ENCODE assay signal across 15 cellular contexts in genomic region chr12:65567820-65568219, GRCh38.
"Had no signal": no experiment of that assay in that cellular context is flagged by ENCODE, and none has a peak within 500 bp of the region (broad histone marks: within the 10 kb centered on the region; RNA-seq: fewer than 3 reads in every experiment).

No MANE protein-coding gene starts in this region.

- H3K4me1 ChIP-seq: left lung, vagina had no signal

- H3K27ac ChIP-seq: dorsolateral prefrontal cortex, hepatocyte, left lung, tibial nerve, vagina had no signal

- DNase-seq: activated CD4-positive, alpha-beta T cell treated with anti-CD3 and anti-CD28 coated beads, Interleukin-2, amount 50 U/mL, for 1 hour; activated CD4-positive, CD25-positive, alpha-beta regulatory T cell; activated CD8-positive, alpha-beta memory T cell treated with anti-CD3 and anti-CD28 coated beads for 24 hours; activated gamma-delta T cell treated with Interleukin-2 at 50 U/mL for 16 hours; activated naive CD8-positive, alpha-beta T cell treated with anti-CD3 and anti-CD28 coated beads for 36 hours; dorsolateral prefrontal cortex; left lung; posterior cingulate gyrus had no signal

- H3K36me3 ChIP-seq: left lung, tibial nerve, vagina had no signal

- H3K9me3 Mint-ChIP-seq: activated naive CD8-positive, alpha-beta T cell treated with anti-CD3 and anti-CD28 coated beads for 36 hours; natural killer cell treated with Interleukin-12 subunit alpha and Interleukin-12 subunit beta and Interleukin-15 and Interleukin-18, amount 100 ng/mL, for 72 hours had no signal

- FAIRE-seq: TTC549 had no signal

- H3K4me3 Mint-ChIP-seq: activated naive CD8-positive, alpha-beta T cell treated with anti-CD3 and anti-CD28 coated beads for 36 hours; brain; natural killer cell treated with Interleukin-12 subunit alpha and Interleukin-12 subunit beta and Interleukin-15 and Interleukin-18, amount 100 ng/mL, for 72 hours; stimulated activated effector memory CD8-positive, alpha-beta T cell treated with anti-CD3 and anti-CD28 coated beads, Interleukin-12 subunit alpha, Interleukin-12 subunit beta, amount 100 ng/mL, for 72 hours had no signal

- H3K4me1 Mint-ChIP-seq: activated naive CD8-positive, alpha-beta T cell treated with anti-CD3 and anti-CD28 coated beads for 36 hours; stimulated activated effector memory CD8-positive, alpha-beta T cell treated with anti-CD3 and anti-CD28 coated beads, Interleukin-12 subunit alpha, Interleukin-12 subunit beta, amount 100 ng/mL, for 72 hours had no signal

- H3K9me3 ChIP-seq: left lung, tibial nerve, vagina had no signal

- H3K4me3 ChIP-seq: dorsolateral prefrontal cortex, hepatocyte, left lung, tibial nerve, vagina had no signal

- H3K27me3 ChIP-seq: hepatocyte, tibial nerve, vagina had no signal

- H3K79me2 ChIP-seq: hepatocyte had no signal

- H3K36me3 Mint-ChIP-seq: activated naive CD8-positive, alpha-beta T cell treated with anti-CD3 and anti-CD28 coated beads for 36 hours; brain; natural killer cell treated with Interleukin-12 subunit alpha and Interleukin-12 subunit beta and Interleukin-15 and Interleukin-18, amount 100 ng/mL, for 72 hours; stimulated activated effector memory CD8-positive, alpha-beta T cell treated with anti-CD3 and anti-CD28 coated beads, Interleukin-12 subunit alpha, Interleukin-12 subunit beta, amount 100 ng/mL, for 72 hours had no signal

- H3K27ac Mint-ChIP-seq: activated naive CD8-positive, alpha-beta T cell treated with anti-CD3 and anti-CD28 coated beads for 36 hours; brain; natural killer cell treated with Interleukin-12 subunit alpha and Interleukin-12 subunit beta and Interleukin-15 and Interleukin-18, amount 100 ng/mL, for 72 hours; stimulated activated effector memory CD8-positive, alpha-beta T cell treated with anti-CD3 and anti-CD28 coated beads, Interleukin-12 subunit alpha, Interleukin-12 subunit beta, amount 100 ng/mL, for 72 hours had no signal

- H2AFZ ChIP-seq: hepatocyte had no signal

- H3K4me2 ChIP-seq: hepatocyte had no signal
